8 cellular contexts compared by ENCODE assay signal in the genomic region with DNA sequence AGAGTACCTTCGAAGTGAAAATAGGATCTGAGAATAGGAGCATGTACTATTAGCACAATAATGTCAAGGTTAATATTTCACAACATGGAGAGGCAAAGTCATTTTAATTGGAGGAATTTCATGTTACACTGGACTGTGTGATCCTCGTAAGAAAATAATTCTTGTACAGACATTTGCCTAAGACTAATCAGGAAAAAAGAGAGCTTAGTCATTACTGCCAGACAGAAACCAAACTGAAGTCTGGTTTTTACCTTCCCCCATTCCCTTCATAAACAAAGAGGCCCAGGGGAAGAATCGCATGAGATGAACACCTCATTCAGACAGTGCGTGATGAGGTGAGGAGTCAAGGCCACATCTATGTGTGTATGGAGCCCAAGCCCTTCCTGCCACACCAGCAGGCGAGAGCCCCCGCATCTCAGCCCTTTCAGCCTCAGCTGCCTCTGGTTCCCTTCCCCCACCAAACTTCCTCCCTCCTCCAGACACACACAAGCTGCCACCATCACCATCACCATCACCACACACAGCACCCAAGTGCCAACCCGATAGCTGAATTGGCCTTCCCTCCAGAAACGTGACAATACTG.
DNase-seq lines count a peak whose midpoint lies in the region; ATAC-seq, FAIRE-seq and TF ChIP-seq lines count a peak whose summit lies in the region.

No MANE protein-coding gene starts in this region.

- intact Hi-C loops in GM12878 (cut with micrococcal nuclease; ENCODE audit: unreplicated experiment) (no loop called here), right lobe of liver (cut with DNase I) (no loop called here)

- H3K27me3 ChIP-seq in GM12878 (replicated peaks in 1 of 2; ENCODE audit: control insufficient read depth in 2 of 2, insufficient read depth in 2 of 2, low read length in 1 of 2) (no peaks in the 10 kb centered on the region), right lobe of liver (no peaks in the 10 kb centered on the region), tibial nerve (no peaks in the 10 kb centered on the region)

- no TSS peak for BruUV-seq in GM12878 (replicated peaks; lab: Mats Ljungman, UMichigan)

- peak overlapping the region; percentile 43; the same call in 1 of the 2 replicates for H3K4me2 ChIP-seq in GM12878 (ENCODE audit: control insufficient read depth, insufficient read depth)

- TF ChIP-seq POLR2A in GM12878 (IDR thresholded peaks at IDR 0.05; ENCODE audit: low read depth, low read length) (no peak), right lobe of liver (IDR thresholded peaks at IDR 0.05) (no peak), tibial nerve (IDR thresholded peaks at IDR 0.05) (no peak)

- no peak overlapping the region for H3K9ac ChIP-seq in GM12878 (ENCODE audit: control insufficient read depth, insufficient read depth, low read length)

- TF ChIP-seq CTCF in GM12878 (IDR thresholded peaks at IDR 0.05 in 2 of 3, conservative IDR thresholded peaks at IDR 0.05 in 1 of 3; ENCODE audit: control insufficient read depth in 2 of 3, extremely low read depth in 1 of 3, insufficient read depth in 1 of 3, low read depth in 3 of 3, low read length in 3 of 3) (no peak), right lobe of liver (IDR thresholded peaks at IDR 0.05) (no peak), tibial nerve (IDR thresholded peaks at IDR 0.05) (no peak)

- ATAC-seq in HG03342 (IDR thresholded peaks at IDR 0.05; ENCODE audit: unreplicated experiment): peak; percentile 67
- ATAC-seq in GM12878: peak; percentile 57
- peak in 3 of 4 donors; percentile 0 to 17 (median 2) for ATAC-seq in right lobe of liver
- ATAC-seq in GM19023 (IDR thresholded peaks at IDR 0.05; ENCODE audit: unreplicated experiment): no peak
- no peak for ATAC-seq in HG02970 (IDR thresholded peaks at IDR 0.05; ENCODE audit: low FRiP score, unreplicated experiment)

- no peaks in the 10 kb centered on the region for H3K79me2 ChIP-seq in GM12878 (ENCODE audit: control insufficient read depth, insufficient read depth, low read length)

- SMC1A ChIA-PET in GM12878 (lab: Charles Lee; ENCODE audit: uncharacterized antibody, unreplicated experiment): no interaction called here

- DNase-seq in GM04503 (ENCODE audit: low read depth) (peak; percentile 91), GM12878 (ENCODE audit: low read depth, low spot score) (no peak), right lobe of liver (peak in 2 of 3 donors; percentile 26 to 57), tibial nerve (ENCODE audit: low spot score in 2 of 2) (peak in 1 of 2 donors; percentile 17), dermis blood vessel endothelial cell (no peak)

- H3K27ac ChIP-seq in GM12878 (ENCODE audit: control insufficient read depth, insufficient read depth): no peak overlapping the region
- H3K27ac ChIP-seq in right lobe of liver: peak overlapping the region; percentile 53 to 69 (median 54)
- peak overlapping the region; percentile 21 to 87 (median 64) for H3K27ac ChIP-seq in tibial nerve

- in situ Hi-C loops in GM12878 (cut with MboI): no loop called here

- FAIRE-seq in GM12878 (lab: Jason Lieb, UNC): no peak

- POLR2A ChIA-PET in GM12878 (lab: Charles Lee): interaction anchor here (0.7 kb wide), 1 partner anchor 52 kb away, joined by 5 read pairs; no protein-coding TSS in a partner anchor

- H3K36me3 ChIP-seq in GM12878 (ENCODE audit: control insufficient read depth in 2 of 2, insufficient read depth in 2 of 2, low read length in 1 of 2) (no peaks in the 10 kb centered on the region), right lobe of liver (no peaks in the 10 kb centered on the region), tibial nerve (no peaks in the 10 kb centered on the region)

- 16% methylated on average over 6 of the region's 8 CpGs for WGBS in GM12878 (ENCODE audit: insufficient coverage, insufficient replicate concordance, low lambda C conversion rate, missing lambda C conversion rate)
- WGBS in right lobe of liver (ENCODE audit: insufficient coverage, low coverage, low lambda C conversion rate, missing lambda C conversion rate): 46% methylated on average over 5 of the region's 8 CpGs
- WGBS in tibial nerve, 2 donors: 71 to 74% methylated on average over 8 of the region's 8 CpGs

- no peaks in the 10 kb centered on the region for H4K20me1 ChIP-seq in GM12878 (ENCODE audit: control insufficient read depth, insufficient read depth)

- TF ChIP-seq EP300 in GM12878 (IDR thresholded peaks at IDR 0.05; ENCODE audit: borderline replicate concordance in 1 of 2, control insufficient read depth in 1 of 2, low read depth in 2 of 2, low read length in 2 of 2) (no peak), tibial nerve (IDR thresholded peaks at IDR 0.05) (no peak)

- H2AFZ ChIP-seq in GM12878 (ENCODE audit: control insufficient read depth, low read depth, low read length): no peak overlapping the region

- RAD21 ChIA-PET in GM12878 (lab: Charles Lee; ENCODE audit: unreplicated experiment): no interaction called here

- H3K4me1 ChIP-seq in GM12878 (ENCODE audit: control insufficient read depth, insufficient read depth, low read length): peaks cover 11% of the 10 kb centered on the region
- peaks cover 0 to 33% (median 11%) of the 10 kb centered on the region in 4 donors for H3K4me1 ChIP-seq in right lobe of liver
- H3K4me1 ChIP-seq in tibial nerve: peaks cover 3 to 35% (median 22%) of the 10 kb centered on the region in 4 donors

- CTCF ChIA-PET in GM12878 (lab: Yijun Ruan, JAX): interaction anchor here (0.6 kb wide), 1 partner anchor 315 kb away, joined by 3 read pairs; no protein-coding TSS in a partner anchor

- H3K9me3 ChIP-seq in GM12878 (replicated peaks; ENCODE audit: control insufficient read depth, insufficient read depth, low read length) (no peaks in the 10 kb centered on the region), right lobe of liver (no peaks in the 10 kb centered on the region), tibial nerve (peaks cover 0 to 7% (median 0%) of the 10 kb centered on the region in 4 donors)

- H3K4me3 ChIP-seq in GM12878 (no peak overlapping the region), right lobe of liver (no peak overlapping the region), tibial nerve (no peak overlapping the region)

- no peak for TF ChIP-seq RAD21 in GM12878 (IDR thresholded peaks at IDR 0.05; ENCODE audit: insufficient read depth, low read depth, low read length)

TF ChIP-seq in GM12878, 131 proteins besides CTCF, POLR2A, EP300 and RAD21:
- TF ChIP-seq ASH2L (IDR thresholded peaks at IDR 0.05; ENCODE audit: borderline replicate concordance, low read depth) (no peak), DPF2 (IDR thresholded peaks at IDR 0.05) (no peak), BCL11A (IDR thresholded peaks at IDR 0.05; ENCODE audit: low read depth, low read length) (0 out of 2 replicates have a peak, but pooled peaks have one; percentile 7), RFX5 (IDR thresholded peaks at IDR 0.05; ENCODE audit: low read depth, low read length) (no peak), IRF4 (IDR thresholded peaks at IDR 0.05; ENCODE audit: low read depth, low read length) (0 out of 2 replicates have a peak, but pooled peaks have one; percentile 30), ZSCAN29 (IDR thresholded peaks at IDR 0.05) (no peak), TCF12 (IDR thresholded peaks at IDR 0.05; ENCODE audit: low read depth, low read length) (0 out of 2 replicates have a peak, but pooled peaks have one; percentile 11), RUNX3 (IDR thresholded peaks at IDR 0.05; ENCODE audit: low read length) (peak; percentile 54), CBX5 (IDR thresholded peaks at IDR 0.05; ENCODE audit: low read depth) (peak; percentile 89; the same call in 1 of the 2 replicates), CREM (IDR thresholded peaks at IDR 0.05; ENCODE audit: low read depth) (no peak)

Comparison
In these comparisons a context has a peak if more than half of its experiments do, and no peak if none do; other contexts are left out.
1. DNase-seq: peak in GM04503 (single experiment) and right lobe of liver (2 of 3); none in GM12878 (single experiment) and dermis blood vessel endothelial cell (single experiment).
2. ATAC-seq: peak in HG03342 (single experiment), GM12878 (single experiment) and right lobe of liver (3 of 4); none in GM19023 (single experiment) and HG02970 (single experiment).